11 cellular contexts compared by ENCODE assay signal in genomic region chr17:77610980-77611641, GRCh38.
DNase-seq lines count a peak whose midpoint lies in the region; ATAC-seq and TF ChIP-seq lines count a peak whose summit lies in the region.
"Had no signal": no experiment of that assay in that cellular context is flagged by ENCODE, and none has a peak within 500 bp of the region (broad histone marks: within the 10 kb centered on the region; RNA-seq: fewer than 3 reads in every experiment).

No MANE protein-coding gene starts in this region.

- H3K27ac Mint-ChIP-seq in naive thymus-derived CD8-positive, alpha-beta T cell: peak overlapping the region; percentile 91 to 99 (median 96)
- H3K27ac Mint-ChIP-seq: endodermal cell had no signal

- peaks cover 0 to 9% (median 0%) of the 10 kb centered on the region in 9 donors for H3K9me3 Mint-ChIP-seq in naive thymus-derived CD8-positive, alpha-beta T cell

- H3K9ac ChIP-seq in colonic mucosa (ENCODE audit: low read depth in 2 of 2, low read length in 2 of 2): no peak overlapping the region

- no peaks in the 10 kb centered on the region for H3K9me3 ChIP-seq in colonic mucosa

- H3K27me3 ChIP-seq in colonic mucosa: no peaks in the 10 kb centered on the region
- no peaks in the 10 kb centered on the region for H3K27me3 ChIP-seq in H7 (ENCODE audit: control insufficient read depth, insufficient read depth, low read length)

- peaks cover 26 to 38% (median 34%) of the 10 kb centered on the region in 4 donors for H3K4me1 Mint-ChIP-seq in naive thymus-derived CD8-positive, alpha-beta T cell
- H3K4me1 Mint-ChIP-seq: endodermal cell had no signal

- no peaks in the 10 kb centered on the region for H3K36me3 Mint-ChIP-seq in naive thymus-derived CD8-positive, alpha-beta T cell

- TF ChIP-seq CTCF in colonic mucosa (IDR thresholded peaks at IDR 0.05): no peak

- H3K4me3 Mint-ChIP-seq in naive thymus-derived CD8-positive, alpha-beta T cell: peak overlapping the region; percentile 61 to 89 (median 82)
- H3K4me3 Mint-ChIP-seq: endodermal cell had no signal

- H3K4me1 ChIP-seq in colonic mucosa: no peaks in the 10 kb centered on the region

- intact Hi-C loops in colonic mucosa (cut with DNase I): loop anchor here (2.0 kb wide), 1 partner anchor 60 kb away; no protein-coding TSS in a partner anchor

- H3K4me3 ChIP-seq in colonic mucosa (no peak overlapping the region), H7 (ENCODE audit: insufficient read depth, low read depth, low read length) (no peak overlapping the region)

- peak in 1 of 2 donors; percentile 12 for ATAC-seq in naive thymus-derived CD8-positive, alpha-beta T cell
- no peak for ATAC-seq in esophagus mucosa

- no peaks in the 10 kb centered on the region for H3K27me3 Mint-ChIP-seq in naive thymus-derived CD8-positive, alpha-beta T cell

- no peaks in the 10 kb centered on the region for H3K36me3 ChIP-seq in colonic mucosa
- no peaks in the 10 kb centered on the region for H3K36me3 ChIP-seq in H7 (replicated peaks; ENCODE audit: control insufficient read depth, insufficient read depth, low read length)

- POLR2A ChIA-PET in naive thymus-derived CD8-positive, alpha-beta T cell (lab: Charles Lee): interaction anchor here (0.8 to 2.4 kb wide), 11 partner anchors 7 to 347 kb away, joined by 3 to 30 read pairs (median 5); partner anchors contain the start of gene TNRC6C

- DNase-seq in AG20443 (ENCODE audit: low spot score) (peak; percentile 40), GM03348 (ENCODE audit: low spot score) (peak; percentile 53), colonic mucosa (no peak), H7 (no peak), DMS79 (lab: John Stamatoyannopoulos, UW) (no peak)
- peak in 2 of 10 donors; percentile 3 to 5 for DNase-seq in naive thymus-derived CD8-positive, alpha-beta T cell
- no peak for DNase-seq in stimulated activated CD4-positive, alpha-beta T cell treated with anti-CD3 and anti-CD28 coated beads, Interleukin-4, amount 100 ng/mL, for 1 hour
- DNase-seq: endodermal cell, NCI-H1105, OCI-M1 had no signal

- peak overlapping the region; percentile 40 for H3K27ac ChIP-seq in colonic mucosa

Comparison
In these comparisons a context has a peak if more than half of its experiments do, and no peak if none do; other contexts are left out.
1. DNase-seq: peak in AG20443 (single experiment) and GM03348 (single experiment); none in colonic mucosa (single experiment), H7 (single experiment), stimulated activated CD4-positive, alpha-beta T cell treated with anti-CD3 and anti-CD28 coated beads, Interleukin-4, amount 100 ng/mL, for 1 hour (single experiment) and DMS79 (single experiment).